ENCODE assay signal across 9 cellular contexts in the genomic region with DNA sequence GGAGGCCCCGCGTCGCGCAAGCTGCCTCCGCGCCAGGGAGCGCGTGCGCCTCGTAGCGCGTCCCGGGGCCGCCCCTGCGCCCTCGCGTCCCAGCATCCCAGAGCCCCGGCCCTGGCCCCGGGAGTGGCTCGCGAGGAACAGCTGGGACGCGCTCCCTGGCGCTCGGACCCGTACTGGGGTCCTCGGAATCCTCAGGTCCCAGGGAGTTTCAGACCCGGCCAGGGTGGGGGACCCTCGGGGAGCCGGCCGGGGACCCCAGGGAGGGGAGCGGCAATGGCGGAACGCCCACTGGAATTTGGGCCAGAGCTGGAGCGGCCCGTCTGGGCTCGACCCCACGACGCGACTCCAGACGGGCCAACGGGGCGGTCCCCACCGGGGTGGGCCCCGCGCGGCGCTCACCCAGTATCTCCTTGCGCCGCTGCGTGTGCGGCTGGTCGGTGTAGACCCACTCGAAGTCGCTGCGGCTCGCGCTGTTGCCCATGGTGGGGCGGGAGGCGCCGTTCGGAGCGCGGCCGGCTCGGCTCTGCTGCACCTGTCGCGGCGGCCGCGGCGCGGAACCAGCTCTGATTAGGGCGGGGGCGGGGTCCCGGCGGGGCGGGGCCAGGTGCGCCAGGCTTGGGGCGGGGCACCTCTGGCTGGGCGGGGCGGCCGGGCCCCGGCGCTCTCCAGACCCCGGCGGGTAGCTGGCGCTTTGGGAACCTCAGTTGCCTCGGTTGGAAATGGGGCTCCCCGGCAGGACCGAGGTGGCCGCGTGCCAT. TPM values are rescaled to one million over a fixed set of nuclear protein-coding genes. Genes with fewer than 3 reads are reported as not detected.
A peak's percentile ranks its signal among the peaks of the same experiment; 100 is the strongest.
DNase-seq lines count a peak whose midpoint lies in the region; FAIRE-seq and TF ChIP-seq lines count a peak whose summit lies in the region.
"Had no signal": no experiment of that assay in that cellular context is flagged by ENCODE, and none has a peak within 500 bp of the region (broad histone marks: within the 10 kb centered on the region; RNA-seq: fewer than 3 reads in every experiment).

A gene (minus strand): TSS at position 539 of the 758 bp plus-strand sequence. CDS start 58 bp downstream, at position 481.

- no peaks in the 10 kb centered on the region for H3K36me3 ChIP-seq in ES-I3 (ENCODE audit: insufficient read depth, low read length)
- no peaks in the 10 kb centered on the region for H3K36me3 ChIP-seq in HAP-1 (replicated peaks)
- no peaks in the 10 kb centered on the region for H3K36me3 ChIP-seq in NT2/D1 (ENCODE audit: insufficient read depth, insufficient read length, low read length)
- no peaks in the 10 kb centered on the region for H3K36me3 ChIP-seq in kidney (ENCODE audit: control insufficient read depth in 1 of 2, insufficient read depth in 2 of 2, low read length in 2 of 2)

- H3K27ac ChIP-seq in kidney (ENCODE audit: low read depth in 2 of 2, low read length in 2 of 2): no peak within 1 kb of the TSS

- H3K27me3 ChIP-seq in HAP-1 (ENCODE audit: low read depth): no peaks in the 10 kb centered on the region; the same call in 1 of the 2 replicates
- H3K27me3 ChIP-seq in NT2/D1 (ENCODE audit: insufficient read depth, insufficient read length): peaks cover 54% of the 10 kb centered on the region

- no peak for TF ChIP-seq CTCF in kidney (IDR thresholded peaks at IDR 0.05; ENCODE audit: borderline replicate concordance, extremely low read depth, insufficient read depth)

- peak within 1 kb of the TSS; percentile 26 for H3K4me3 ChIP-seq in HAP-1
- H3K4me3 ChIP-seq in NT2/D1 (ENCODE audit: insufficient read length, low read depth): peak within 1 kb of the TSS; percentile 28
- peak within 1 kb of the TSS in 1 of 2 donors; percentile 52 for H3K4me3 ChIP-seq in kidney (ENCODE audit: low read length in 2 of 2)

- H3K4me1 ChIP-seq in ES-I3 (ENCODE audit: insufficient read depth, low read length) (no peaks in the 10 kb centered on the region; the same call in 1 of the 2 replicates), HAP-1 (no peaks in the 10 kb centered on the region), NT2/D1 (ENCODE audit: insufficient read depth, insufficient read length) (peaks cover 7% of the 10 kb centered on the region), kidney (ENCODE audit: control insufficient read depth in 1 of 2, insufficient read depth in 1 of 2, low read depth in 1 of 2, low read length in 2 of 2) (peaks cover 4 to 17% of the 10 kb centered on the region in 2 donors)

- peak; percentile 22 to 66 for DNase-seq in HAP-1 (ENCODE audit: low spot score in 2 of 2)
- no peak for DNase-seq in NT2/D1 (ENCODE audit: low read depth, low spot score)
- DNase-seq in activated naive CD4-positive, alpha-beta T cell treated with anti-CD3 and anti-CD28 coated beads, Interleukin-2, amount 50 U/mL, for 16 hours: peak; percentile 68
- DNase-seq in kidney: peak; percentile 88
- DNase-seq in stimulated activated CD4-positive, alpha-beta T cell treated with anti-CD3 and anti-CD28 coated beads, Interleukin-4, amount 100 ng/mL, for 1 hour: peak; percentile 69
- no peak for DNase-seq in SKM-1 treated with dmso at 0.1 percent for 144 hours (lab: John Stamatoyannopoulos, UW; ENCODE audit: unreplicated experiment)
- DNase-seq in SK-N-DZ (ENCODE audit: low spot score): no peak

- intact Hi-C loops in kidney (cut with DNase I): no loop called here

- in situ Hi-C loops in HAP-1 (cut with MboI; ENCODE audit: low sequenced_read_pairs): no loop called here

- H3K9ac ChIP-seq in ES-I3 (ENCODE audit: low read depth, low read length) (peak within 1 kb of the TSS; percentile 50), NT2/D1 (ENCODE audit: insufficient read length, low read depth) (no peak within 1 kb of the TSS), kidney (ENCODE audit: low read length in 2 of 2) (no peak within 1 kb of the TSS)

- no peaks in the 10 kb centered on the region for H3K9me3 ChIP-seq in ES-I3 (ENCODE audit: control insufficient read depth, insufficient read depth, low read length)
- H3K9me3 ChIP-seq in HAP-1: peaks cover 6% of the 10 kb centered on the region
- peaks cover 7% of the 10 kb centered on the region; the same call in 1 of the 2 replicates for H3K9me3 ChIP-seq in NT2/D1 (ENCODE audit: insufficient read depth, low read length)
- peaks cover 0 to 6% of the 10 kb centered on the region in 2 donors for H3K9me3 ChIP-seq in kidney (ENCODE audit: control insufficient read depth in 1 of 2, low read length in 2 of 2)

- FAIRE-seq in kidney (lab: Jason Lieb, UNC): no peak

RNA-seq across cellular contexts. Expression of the gene that starts here (rescaled TPM):
- total RNA-seq in kidney: 28.7 TPM
- 25.1 TPM for polyA plus RNA-seq in kidney (ENCODE audit: insufficient read depth, low read depth, low replicate concordance)
- not detected in 2 replicates for polyA plus RNA-seq in SK-N-DZ (2014; cell fraction: cytosol; rRNA removed)
- polyA plus RNA-seq in SK-N-DZ (2014; cell fraction: nucleus; rRNA removed): 0.04 TPM in 1 of 2 replicates, not detected in the other
- total RNA-seq: HT1080 had no signal

Comparison
In these comparisons a context has a peak if more than half of its experiments do, and no peak if none do; other contexts are left out.
1. DNase-seq: peak in HAP-1 (2 of 2), activated naive CD4-positive, alpha-beta T cell treated with anti-CD3 and anti-CD28 coated beads, Interleukin-2, amount 50 U/mL, for 16 hours (single experiment), kidney (single experiment) and stimulated activated CD4-positive, alpha-beta T cell treated with anti-CD3 and anti-CD28 coated beads, Interleukin-4, amount 100 ng/mL, for 1 hour (single experiment); none in NT2/D1 (single experiment), SKM-1 treated with dmso at 0.1 percent for 144 hours (single experiment) and SK-N-DZ (single experiment).